15 cellular contexts compared by ENCODE assay signal in genomic region chr4:55407764-55408163, GRCh38. TPM values are rescaled to one million over a fixed set of nuclear protein-coding genes. Genes with fewer than 3 reads are reported as not detected.
DNase-seq lines count a peak whose midpoint lies in the region; ATAC-seq, FAIRE-seq and TF ChIP-seq lines count a peak whose summit lies in the region.
"Had no signal": no experiment of that assay in that cellular context is flagged by ENCODE, and none has a peak within 500 bp of the region (broad histone marks: within the 10 kb centered on the region; RNA-seq: fewer than 3 reads in every experiment).

No MANE protein-coding gene starts in this region.

- no peaks in the 10 kb centered on the region for H3K9me2 ChIP-seq in Loucy (replicated peaks; ENCODE audit: low read depth, low read length)

- H3K4me3 ChIP-seq in HepG2 (replicated peaks in 1 of 3; ENCODE audit: insufficient read depth in 1 of 3, low read depth in 2 of 3, low read length in 3 of 3) = no peak overlapping the region
- H3K4me3 ChIP-seq in right lobe of liver = no peak overlapping the region
- H3K4me3 ChIP-seq in Loucy (ENCODE audit: low read length, poor library complexity, severe bottlenecking) = no peak overlapping the region
- H3K4me3 ChIP-seq in small intestine (ENCODE audit: low read depth in 1 of 2, low read length in 2 of 2) = no peak overlapping the region

- peak; percentile 33; the same call in 1 of the 3 replicates for ATAC-seq in HepG2
- ATAC-seq in right lobe of liver = no peak

- BruUV-seq in HepG2 (replicated peaks; lab: Mats Ljungman, UMichigan) = no TSS peak

- H3K9ac ChIP-seq in HepG2 (ENCODE audit: insufficient read depth, low read depth, low read length) (no peak overlapping the region), Loucy (ENCODE audit: low read depth, low read length, poor library complexity, severe bottlenecking) (no peak overlapping the region)

- no peak for TF ChIP-seq CTCF in HepG2 (CRISPR knock-in tag; IDR thresholded peaks at IDR 0.05)
- no peak for TF ChIP-seq CTCF in right lobe of liver (IDR thresholded peaks at IDR 0.05)
- TF ChIP-seq CTCF in Loucy (conservative IDR thresholded peaks at IDR 0.05; ENCODE audit: low read length) = no peak

- CTCF ChIA-PET in HepG2 (lab: Yijun Ruan, JAX; ENCODE audit: low intra/inter-chr PET ratio, low total read pairs) = no interaction called here

- no peak for DNase-seq in HepG2 (ENCODE audit: low spot score)
- no peak for DNase-seq in right lobe of liver
- DNase-seq in small intestine = peak; percentile 17
- DNase-seq in NCI-H2171 treated with DMSO at 0.1 percent for 48 hours (lab: John Stamatoyannopoulos, UW) = no peak
- no peak for DNase-seq in hepatic stellate cell (ENCODE audit: low spot score)
- DNase-seq in mesenteric fat pad (ENCODE audit: low spot score) = no peak
- DNase-seq: ACHN; CD4-positive, alpha-beta memory T cell; DMS79 treated with DMSO at 0.1 percent for 48 hours; GDM1; HCEC 1CT; KG1 had no signal

- WGBS in HepG2 (ENCODE audit: low lambda C conversion rate) = 79% methylated on average over 2 of the region's 3 CpGs
- WGBS in right lobe of liver (ENCODE audit: insufficient coverage, low coverage, low lambda C conversion rate, missing lambda C conversion rate) = 50% methylated on average over 3 of the region's 3 CpGs
- WGBS in small intestine, 3 donors = 76 to 97% (median 90%) methylated on average over 3 of the region's 3 CpGs

- H2AFZ ChIP-seq in HepG2 (ENCODE audit: low read length) (no peak overlapping the region), Loucy (ENCODE audit: low read length) (no peak overlapping the region)

- no peak for TF ChIP-seq RAD21 in HepG2 (CRISPR knock-in tag; IDR thresholded peaks at IDR 0.05)

- H3K4me2 ChIP-seq in HepG2 (ENCODE audit: low read depth, low read length) = no peak overlapping the region
- H3K4me2 ChIP-seq in Loucy (ENCODE audit: low read depth, low read length, poor library complexity, severe bottlenecking) = peak overlapping the region; percentile 16

- peaks cover 9% of the 10 kb centered on the region for H4K20me1 ChIP-seq in HepG2 (ENCODE audit: insufficient read depth, low read length)
- peaks cover 78% of the 10 kb centered on the region for H4K20me1 ChIP-seq in Loucy (ENCODE audit: insufficient read depth, low read length, poor library complexity, severe bottlenecking)

- H3K36me3 ChIP-seq in HepG2 (replicated peaks in 1 of 2; ENCODE audit: control insufficient read depth in 1 of 2, insufficient read depth in 2 of 2, low read length in 2 of 2) = peaks cover 5 to 26% of the 10 kb centered on the region in 2 experiments; a peak in 4 of 5 replicates
- H3K36me3 ChIP-seq in right lobe of liver = peaks cover 0 to 4% (median 2%) of the 10 kb centered on the region in 4 donors
- peaks cover 22% of the 10 kb centered on the region for H3K36me3 ChIP-seq in Loucy (ENCODE audit: insufficient read depth, low read length)
- H3K36me3 ChIP-seq in small intestine (ENCODE audit: control insufficient read depth in 2 of 2, insufficient read depth in 2 of 2, low read length in 2 of 2) = peaks cover 0 to 3% of the 10 kb centered on the region in 2 donors

- in situ Hi-C loops in HepG2 (cut with HindIII; ENCODE audit: extremely low pct_ligation_motif_present, low pct_unique_long_range_greater_than_20kb) = no loop called here

- H3K4me1 ChIP-seq in HepG2 (ENCODE audit: insufficient read depth, low read length) (peaks cover 10% of the 10 kb centered on the region), right lobe of liver (peaks cover 0 to 4% (median 0%) of the 10 kb centered on the region in 4 donors), Loucy (ENCODE audit: insufficient read depth, low read length, poor library complexity, severe bottlenecking) (peaks cover 15% of the 10 kb centered on the region), small intestine (ENCODE audit: control insufficient read depth in 2 of 2, insufficient read depth in 1 of 2, low read depth in 1 of 2, low read length in 1 of 2) (no peaks in the 10 kb centered on the region)

- TF ChIP-seq EP300 in HepG2 (IDR thresholded peaks at IDR 0.05; ENCODE audit: low read depth in 2 of 2, low read length in 2 of 2) (no peak), HepG2 (CRISPR knock-in tag; IDR thresholded peaks at IDR 0.05; ENCODE audit: borderline replicate concordance) (no peak)

- no peak for FAIRE-seq in HepG2 (lab: Jason Lieb, UNC)
- no peak for FAIRE-seq in small intestine (lab: Jason Lieb, UNC)

- POLR2A ChIA-PET in HepG2 (lab: Yijun Ruan, JAX) = no interaction called here

- H3K27me3 ChIP-seq in HepG2 (ENCODE audit: control insufficient read depth in 1 of 2, insufficient read depth in 2 of 2, low read length in 2 of 2) = no peaks in the 10 kb centered on the region
- no peaks in the 10 kb centered on the region for H3K27me3 ChIP-seq in right lobe of liver
- H3K27me3 ChIP-seq in Loucy (ENCODE audit: insufficient read depth, low read length, poor library complexity, severe bottlenecking) = no peaks in the 10 kb centered on the region
- H3K27me3 ChIP-seq in small intestine (ENCODE audit: control insufficient read depth in 2 of 2, insufficient read depth in 2 of 2, low read length in 2 of 2) = no peaks in the 10 kb centered on the region

- H3F3A ChIP-seq in Loucy (ENCODE audit: low read depth) = no peaks in the 10 kb centered on the region

- intact Hi-C loops in HepG2 (cut with micrococcal nuclease; ENCODE audit: unreplicated experiment) (no loop called here), right lobe of liver (cut with DNase I) (no loop called here)

- H3K79me2 ChIP-seq in HepG2 (ENCODE audit: insufficient read depth, low read length) (peaks cover 57% of the 10 kb centered on the region), Loucy (ENCODE audit: insufficient read depth, low read length) (peaks cover 90% of the 10 kb centered on the region)

- TF ChIP-seq POLR2A in HepG2 (IDR thresholded peaks at IDR 0.05; ENCODE audit: insufficient read depth in 1 of 2, low read depth in 2 of 2, low read length in 2 of 2) = no peak
- no peak for TF ChIP-seq POLR2A in right lobe of liver (IDR thresholded peaks at IDR 0.05)

- H3K9me3 ChIP-seq in HepG2 (ENCODE audit: low read length) (no peaks in the 10 kb centered on the region), right lobe of liver (no peaks in the 10 kb centered on the region), Loucy (ENCODE audit: insufficient read depth, low read depth, low read length) (no peaks in the 10 kb centered on the region), small intestine (ENCODE audit: control insufficient read depth, low read depth) (no peaks in the 10 kb centered on the region)

- H3K27ac ChIP-seq in HepG2 (ENCODE audit: extremely low read length, insufficient read depth, low read length) (no peak overlapping the region), right lobe of liver (no peak overlapping the region), small intestine (ENCODE audit: low read depth in 1 of 2, low read length in 1 of 2) (no peak overlapping the region)
- H3K27ac ChIP-seq: C4-2B, HL-60 had no signal

TF ChIP-seq in HepG2, 621 proteins besides CTCF, POLR2A, EP300 and RAD21 (continues in another document):
- TF ChIP-seq NFE2L1 (CRISPR knock-in tag; IDR thresholded peaks at IDR 0.05; ENCODE audit: borderline replicate concordance) = no peak
- no peak for TF ChIP-seq IRX3 (CRISPR knock-in tag; IDR thresholded peaks at IDR 0.05; ENCODE audit: borderline replicate concordance, low read depth)
- TF ChIP-seq SRSF4 (IDR thresholded peaks at IDR 0.05; ENCODE audit: low read depth, low read length, poor library complexity, severe bottlenecking) = no peak
- TF ChIP-seq ZNF414 (CRISPR knock-in tag; IDR thresholded peaks at IDR 0.05) = no peak
- TF ChIP-seq ZNF160 (CRISPR knock-in tag; IDR thresholded peaks at IDR 0.05) = no peak
- no peak for TF ChIP-seq SUZ12 (IDR thresholded peaks at IDR 0.05; ENCODE audit: low read depth, low read length)
- TF ChIP-seq ZBTB21 (CRISPR knock-in tag; IDR thresholded peaks at IDR 0.05) = no peak
- no peak for TF ChIP-seq MEIS2 (CRISPR knock-in tag; IDR thresholded peaks at IDR 0.05)
- no peak for TF ChIP-seq SNRNP70 (IDR thresholded peaks at IDR 0.05; ENCODE audit: low read depth, low read length)
- no peak for TF ChIP-seq REPIN1 (CRISPR knock-in tag; IDR thresholded peaks at IDR 0.05; ENCODE audit: borderline replicate concordance, low read depth)
- TF ChIP-seq POGZ (CRISPR knock-in tag; IDR thresholded peaks at IDR 0.05) = no peak

RNA-seq across cellular contexts. Expression of gene TMEM165, which starts 12.0 kb away (rescaled TPM):
- 32.0 and 54.6 TPM in 2 replicates for total RNA-seq in HepG2 (2016; rRNA removed; fragmentation: Illumina TruSeq; extraction: Trizol)
- total RNA-seq in HepG2 (2016; cell fraction: cytosol; rRNA removed; fragmentation: Illumina TruSeq; extraction: Trizol; ENCODE audit: low read depth) = 49.0 and 49.6 TPM in 2 replicates
- total RNA-seq in HepG2 (2016; cell fraction: insoluble cytoplasmic fraction; rRNA removed; fragmentation: Illumina TruSeq; extraction: Trizol) = 31.3 and 54.4 TPM in 2 replicates
- 41.0 and 41.4 TPM in 2 replicates for total RNA-seq in HepG2 (2016; cell fraction: membrane; rRNA removed; fragmentation: Illumina TruSeq; extraction: Trizol)
- total RNA-seq in HepG2 (2016; cell fraction: nucleus; rRNA removed; fragmentation: Illumina TruSeq; extraction: Trizol) = 69.6 and 76.4 TPM in 2 replicates
- 82.0 and 103 TPM in 2 replicates for polyA plus RNA-seq in HepG2 (2011; rRNA removed)
- 36.3 and 40.4 TPM in 2 replicates for polyA plus RNA-seq in HepG2 (2011; cell fraction: cytosol; rRNA removed)
- 57.5 and 61.2 TPM in 2 replicates for polyA plus RNA-seq in HepG2 (2011; cell fraction: nucleus; rRNA removed)
- polyA plus RNA-seq in HepG2 (2012) = 27.9 and 35.8 TPM in 2 replicates
- polyA plus RNA-seq in HepG2 (2016; cell fraction: cytosol; fragmentation: Illumina TruSeq; extraction: Trizol; ENCODE audit: low read depth) = 17.4 and 21.2 TPM in 2 replicates
- polyA plus RNA-seq in HepG2 (2016; cell fraction: insoluble cytoplasmic fraction; fragmentation: Illumina TruSeq; extraction: Trizol; ENCODE audit: low read depth) = 36.0 and 38.8 TPM in 2 replicates
- polyA plus RNA-seq in HepG2 (2016; cell fraction: membrane; fragmentation: Illumina TruSeq; extraction: Trizol; ENCODE audit: low read depth) = 27.2 and 31.4 TPM in 2 replicates
- polyA plus RNA-seq in HepG2 (2016; cell fraction: nucleus; fragmentation: Illumina TruSeq; extraction: Trizol; ENCODE audit: insufficient read depth, low read depth) = 108 and 117 TPM in 2 replicates
- polyA minus RNA-seq in HepG2 (2011; rRNA and poly(A)+ RNA removed; ENCODE audit: low replicate concordance) = 170 and 281 TPM in 2 replicates
- polyA minus RNA-seq in HepG2 (2011; cell fraction: cytosol; rRNA and poly(A)+ RNA removed) = 36.6 and 41.3 TPM in 2 replicates
- 125 and 131 TPM in 2 replicates for polyA minus RNA-seq in HepG2 (2011; cell fraction: nucleus; rRNA and poly(A)+ RNA removed)
- total RNA-seq in right lobe of liver = 10 to 100 TPM; 13.3 to 53.0 (median 23.0) TPM
- 10 to 100 TPM; 26.7 to 52.4 (median 27.7) TPM for polyA plus RNA-seq in small intestine
- total RNA-seq in mesenteric fat pad = 211 TPM
